In genomic region chr6:89834884-89835792, GRCh38 we compare ENCODE assay signal across 9 cellular contexts. TPM values are rescaled to one million over a fixed set of nuclear protein-coding genes. Genes with fewer than 3 reads are reported as not detected.
DNase-seq lines count a peak whose midpoint lies in the region; ATAC-seq and TF ChIP-seq lines count a peak whose summit lies in the region.
"Had no signal": no experiment of that assay in that cellular context is flagged by ENCODE, and none has a peak within 500 bp of the region (broad histone marks: within the 10 kb centered on the region; RNA-seq: fewer than 3 reads in every experiment).

No MANE protein-coding gene starts in this region.

- no peak for TF ChIP-seq EP300 in sigmoid colon (IDR thresholded peaks at IDR 0.05)

- H3K27ac Mint-ChIP-seq in T-helper 17 cell = peak overlapping the region; percentile 92
- peak overlapping the region; percentile 55 to 89 (median 87) for H3K27ac Mint-ChIP-seq in naive thymus-derived CD4-positive, alpha-beta T cell

- intact Hi-C loops in naive thymus-derived CD4-positive, alpha-beta T cell (cut with micrococcal nuclease) = loop anchor here (2.0 kb wide), 1 partner anchor 16 kb away; the partner anchor contains the start of gene MDN1 (in 2 of the 2)
- intact Hi-C loops in sigmoid colon (cut with DNase I) = loop anchor here (10.0 kb wide), 2 partner anchors 480 to 750 kb away; partner anchors contain the start of genes MAP3K7 and UBE2J1

- POLR2A ChIA-PET in naive thymus-derived CD4-positive, alpha-beta T cell (lab: Charles Lee) = interaction anchor here (1.0 to 3.4 kb wide), 3 partner anchors 14 to 37 kb away, joined by 4 to 13 read pairs (median 5); partner anchors contain the start of gene MDN1

- H3K27me3 Mint-ChIP-seq in T-helper 17 cell = no peaks in the 10 kb centered on the region
- no peaks in the 10 kb centered on the region for H3K27me3 Mint-ChIP-seq in naive thymus-derived CD4-positive, alpha-beta T cell

- peaks cover 21 to 33% of the 10 kb centered on the region in 2 donors for H3K4me1 ChIP-seq in naive thymus-derived CD4-positive, alpha-beta T cell (ENCODE audit: control insufficient read depth in 2 of 2, insufficient read depth in 2 of 2, low read length in 2 of 2)
- peaks cover 0 to 12% (median 10%) of the 10 kb centered on the region in 4 donors for H3K4me1 ChIP-seq in sigmoid colon

- H3K4me3 Mint-ChIP-seq in T-helper 17 cell = peak overlapping the region; percentile 81
- H3K4me3 Mint-ChIP-seq in naive thymus-derived CD4-positive, alpha-beta T cell = peak overlapping the region; percentile 54 to 78 (median 69)

- H3K27ac ChIP-seq in naive thymus-derived CD4-positive, alpha-beta T cell (ENCODE audit: low read depth, low read length) = peak overlapping the region; percentile 51
- H3K27ac ChIP-seq in sigmoid colon = no peak overlapping the region

- H3K9me3 ChIP-seq in T-helper 17 cell (ENCODE audit: control insufficient read depth, low read length, poor library complexity, severe bottlenecking) = no peaks in the 10 kb centered on the region
- H3K9me3 ChIP-seq in naive thymus-derived CD4-positive, alpha-beta T cell (ENCODE audit: control insufficient read depth in 2 of 3, low read length in 3 of 3) = no peaks in the 10 kb centered on the region
- no peaks in the 10 kb centered on the region for H3K9me3 ChIP-seq in sigmoid colon

- H3K4me1 Mint-ChIP-seq in T-helper 17 cell = peaks cover 51% of the 10 kb centered on the region
- peaks cover 33 to 77% (median 53%) of the 10 kb centered on the region in 7 donors for H3K4me1 Mint-ChIP-seq in naive thymus-derived CD4-positive, alpha-beta T cell

- ATAC-seq in GM18873 (IDR thresholded peaks at IDR 0.05; ENCODE audit: low FRiP score, unreplicated experiment) (peak; percentile 98), HG02642 (IDR thresholded peaks at IDR 0.05; ENCODE audit: poor library complexity, unreplicated experiment) (peak; percentile 97), T-helper 17 cell (peak; percentile 88)
- peak; percentile 83 for ATAC-seq in naive thymus-derived CD4-positive, alpha-beta T cell

- TF ChIP-seq CTCF in sigmoid colon (IDR thresholded peaks at IDR 0.05) = no peak

- peaks cover 5% of the 10 kb centered on the region for H3K36me3 Mint-ChIP-seq in T-helper 17 cell (ENCODE audit: low read depth)
- peaks cover 0 to 45% (median 25%) of the 10 kb centered on the region in 5 donors for H3K36me3 Mint-ChIP-seq in naive thymus-derived CD4-positive, alpha-beta T cell

- WGBS in sigmoid colon, 2 donors = 76 to 78% methylated on average over 12 of the region's 12 CpGs

- TF ChIP-seq POLR2A in sigmoid colon (IDR thresholded peaks at IDR 0.05) = no peak

- peak overlapping the region; percentile 2 for H3K4me3 ChIP-seq in naive thymus-derived CD4-positive, alpha-beta T cell (ENCODE audit: low read length)
- H3K4me3 ChIP-seq in sigmoid colon = no peak overlapping the region

- peaks cover 0 to 4% (median 0%) of the 10 kb centered on the region in 3 experiments for H3K36me3 ChIP-seq in naive thymus-derived CD4-positive, alpha-beta T cell (ENCODE audit: control insufficient read depth in 2 of 3, insufficient read depth in 3 of 3, low read length in 3 of 3)
- H3K36me3 ChIP-seq in sigmoid colon = peaks cover 0 to 37% (median 6%) of the 10 kb centered on the region in 4 donors

- DNase-seq in T-helper 17 cell (peak in 1 of 3 donors; percentile 14), HuH-7.5 (ENCODE audit: low spot score) (no peak), mesenteric fat pad (ENCODE audit: low spot score) (no peak), sigmoid colon (no peak), SHP77 treated with DMSO at 0.1 percent for 48 hours (lab: John Stamatoyannopoulos, UW) (no peak)
- DNase-seq in naive thymus-derived CD4-positive, alpha-beta T cell = peak in 3 of 9 donors; percentile 16 to 31 (median 25)

- CTCF ChIA-PET in naive thymus-derived CD4-positive, alpha-beta T cell (lab: Charles Lee) = interaction anchor here (0.6 kb wide), 1 partner anchor 558 kb away, joined by 3 read pairs; no protein-coding TSS in a partner anchor

- no peaks in the 10 kb centered on the region for H3K27me3 ChIP-seq in naive thymus-derived CD4-positive, alpha-beta T cell (ENCODE audit: control insufficient read depth in 2 of 2, insufficient read depth in 2 of 2, low read length in 2 of 2)
- H3K27me3 ChIP-seq in sigmoid colon = no peaks in the 10 kb centered on the region

- H3K9me3 Mint-ChIP-seq in naive thymus-derived CD4-positive, alpha-beta T cell = no peaks in the 10 kb centered on the region

RNA-seq across cellular contexts. Expression of gene CASP8AP2, which starts 5.5 kb away (rescaled TPM):
- total RNA-seq in T-helper 17 cell (10 to 100 TPM; 28.2 to 31.7 TPM), mesenteric fat pad (12.4 TPM), sigmoid colon (10 to 100 TPM; 16.4 to 25.8 (median 20.7) TPM)
- total RNA-seq in naive thymus-derived CD4-positive, alpha-beta T cell = 10 to 100 TPM; 21.2 to 44.8 (median 34.5) TPM
- 10 to 100 TPM; 43.2 to 51.0 TPM for polyA plus RNA-seq in naive thymus-derived CD4-positive, alpha-beta T cell
- polyA plus RNA-seq in sigmoid colon = 1 to 10 TPM; 2.1 to 6.3 (median 3.6) TPM

RNA-seq across cellular contexts. Expression of gene MDN1, which starts 15.5 kb away (rescaled TPM):
- total RNA-seq in T-helper 17 cell (10 to 100 TPM; 51.2 to 53.1 TPM), mesenteric fat pad (33.8 TPM), sigmoid colon (10 to 100 TPM; 13.2 to 29.9 (median 17.5) TPM)
- total RNA-seq in naive thymus-derived CD4-positive, alpha-beta T cell = 10 to 100 TPM; 54.9 to 66.1 (median 63.0) TPM
- polyA plus RNA-seq in naive thymus-derived CD4-positive, alpha-beta T cell = 10 to 100 TPM in 1 of 2 donors, 1 to 10 TPM in 1; 8.2 to 10.0 TPM
- 10 to 100 TPM in 1 of 3 donors, 1 to 10 TPM in 2; 3.0 to 16.5 (median 3.2) TPM for polyA plus RNA-seq in sigmoid colon

RNA-seq across cellular contexts. Expression of gene GJA10, which starts 59.1 kb away (rescaled TPM):
- total RNA-seq in T-helper 17 cell (not detected), mesenteric fat pad (not detected), sigmoid colon (not detected)
- under 1 TPM in 1 of 5 experiments, not detected in 4; 0.15 TPM for total RNA-seq in naive thymus-derived CD4-positive, alpha-beta T cell
- not detected for polyA plus RNA-seq in naive thymus-derived CD4-positive, alpha-beta T cell
- not detected for polyA plus RNA-seq in sigmoid colon
- total RNA-seq: epithelial cell of proximal tubule had no signal
